In the genomic region with DNA sequence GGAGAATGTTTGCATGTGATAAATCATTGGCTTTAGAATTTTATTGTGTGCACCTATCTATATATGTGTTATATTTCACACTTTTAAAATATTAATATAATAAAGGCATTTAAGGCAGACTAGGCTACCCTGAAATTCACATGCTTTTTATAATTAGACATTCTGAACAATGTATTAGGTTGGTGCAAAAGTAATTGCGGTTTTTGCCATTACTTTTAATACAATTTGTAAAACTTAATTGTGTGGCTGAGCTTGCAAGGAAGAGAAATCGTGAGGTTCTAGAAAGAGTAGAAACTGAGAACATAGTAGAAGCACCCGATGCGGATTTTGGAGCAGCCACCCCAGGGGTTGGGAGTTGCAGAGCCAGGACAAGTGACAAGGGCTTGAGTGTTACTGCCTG, we compare ENCODE assay signal across 1 cellular context.
TF ChIP-seq lines count a peak whose summit lies in the region.

No MANE protein-coding gene starts in this region.

TF ChIP-seq in K562, 482 proteins besides CTCF, POLR2A, EP300 and RAD21 (continued from another document):
- TF ChIP-seq, protein P1, sequence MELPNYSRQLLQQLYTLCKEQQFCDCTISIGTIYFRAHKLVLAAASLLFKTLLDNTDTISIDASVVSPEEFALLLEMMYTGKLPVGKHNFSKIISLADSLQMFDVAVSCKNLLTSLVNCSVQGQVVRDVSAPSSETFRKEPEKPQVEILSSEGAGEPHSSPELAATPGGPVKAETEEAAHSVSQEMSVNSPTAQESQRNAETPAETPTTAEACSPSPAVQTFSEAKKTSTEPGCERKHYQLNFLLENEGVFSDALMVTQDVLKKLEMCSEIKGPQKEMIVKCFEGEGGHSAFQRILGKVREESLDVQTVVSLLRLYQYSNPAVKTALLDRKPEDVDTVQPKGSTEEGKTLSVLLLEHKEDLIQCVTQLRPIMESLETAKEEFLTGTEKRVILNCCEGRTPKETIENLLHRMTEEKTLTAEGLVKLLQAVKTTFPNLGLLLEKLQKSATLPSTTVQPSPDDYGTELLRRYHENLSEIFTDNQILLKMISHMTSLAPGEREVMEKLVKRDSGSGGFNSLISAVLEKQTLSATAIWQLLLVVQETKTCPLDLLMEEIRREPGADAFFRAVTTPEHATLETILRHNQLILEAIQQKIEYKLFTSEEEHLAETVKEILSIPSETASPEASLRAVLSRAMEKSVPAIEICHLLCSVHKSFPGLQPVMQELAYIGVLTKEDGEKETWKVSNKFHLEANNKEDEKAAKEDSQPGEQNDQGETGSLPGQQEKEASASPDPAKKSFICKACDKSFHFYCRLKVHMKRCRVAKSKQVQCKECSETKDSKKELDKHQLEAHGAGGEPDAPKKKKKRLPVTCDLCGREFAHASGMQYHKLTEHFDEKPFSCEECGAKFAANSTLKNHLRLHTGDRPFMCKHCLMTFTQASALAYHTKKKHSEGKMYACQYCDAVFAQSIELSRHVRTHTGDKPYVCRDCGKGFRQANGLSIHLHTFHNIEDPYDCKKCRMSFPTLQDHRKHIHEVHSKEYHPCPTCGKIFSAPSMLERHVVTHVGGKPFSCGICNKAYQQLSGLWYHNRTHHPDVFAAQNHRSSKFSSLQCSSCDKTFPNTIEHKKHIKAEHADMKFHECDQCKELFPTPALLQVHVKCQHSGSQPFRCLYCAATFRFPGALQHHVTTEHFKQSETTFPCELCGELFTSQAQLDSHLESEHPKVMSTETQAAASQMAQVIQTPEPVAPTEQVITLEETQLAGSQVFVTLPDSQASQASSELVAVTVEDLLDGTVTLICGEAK (IDR thresholded peaks at IDR 0.05) = peak; percentile 57
- TF ChIP-seq, protein P1 (CRISPR knock-in tag; IDR thresholded peaks at IDR 0.05) = no peak
